Comparison of ENCODE assay signal across 19 cellular contexts in the genomic region with DNA sequence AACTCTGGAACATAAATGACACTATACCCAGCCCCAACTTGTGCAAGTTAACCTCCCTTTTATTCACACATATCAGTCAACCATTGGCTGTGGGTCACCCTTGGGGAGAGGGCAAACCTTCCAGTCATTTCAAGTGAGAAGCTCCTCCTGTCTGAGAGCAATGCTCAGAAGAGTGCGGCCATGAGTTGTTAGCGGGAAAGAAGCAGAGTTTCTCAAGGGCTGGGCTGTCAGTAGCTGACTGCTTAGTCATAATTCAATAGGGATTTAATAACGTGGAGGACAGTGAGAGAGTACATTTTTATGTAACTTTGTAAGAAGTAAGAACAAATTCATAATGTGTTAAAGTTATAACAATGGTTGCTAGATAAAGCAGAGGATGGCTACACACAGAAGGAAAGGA. TPM values are rescaled to one million over a fixed set of nuclear protein-coding genes. Genes with fewer than 3 reads are reported as not detected.
"Had no signal": no experiment of that assay in that cellular context is flagged by ENCODE, and none has a peak within 500 bp of the region (broad histone marks: within the 10 kb centered on the region; RNA-seq: fewer than 3 reads in every experiment).

No MANE protein-coding gene starts in this region.

- H3K4me1 ChIP-seq: heart left ventricle had no signal

- H3K4me3 ChIP-seq: heart left ventricle, thyroid gland had no signal

- H3K27ac ChIP-seq: heart left ventricle, WERI-Rb-1 had no signal

- H3K9me3 ChIP-seq: heart left ventricle, thyroid gland had no signal

- DNase-seq: activated CD4-positive, alpha-beta T cell treated with anti-CD3 and anti-CD28 coated beads for 36 hours; activated CD8-positive, alpha-beta T cell treated with anti-CD3 and anti-CD28 coated beads, Interleukin-2, amount 10 ng/mL, durations not matched to agents 7 days and 5 days; activated naive CD4-positive, alpha-beta T cell treated with Interleukin-2 at 50 U/mL for 16 hours; activated naive CD8-positive, alpha-beta T cell treated with anti-CD3 and anti-CD28 coated beads, Interleukin-2, amount 50 U/mL, for 24 hours; endodermal cell; foreskin melanocyte; heart left ventricle; islet precursor cell; nucleus accumbens; stimulated activated CD4-positive, alpha-beta T cell treated with anti-CD3 and anti-CD28 coated beads, Interleukin-15, amount 100 ng/mL, for 24 hours; stimulated activated CD4-positive, alpha-beta T cell treated with anti-CD3 and anti-CD28 coated beads, Interleukin-4, amount 100 ng/mL, for 4 hours; thyroid gland; WERI-Rb-1 had no signal

- H3K27me3 ChIP-seq: heart left ventricle, thyroid gland had no signal

- H3K36me3 ChIP-seq: heart left ventricle, thyroid gland, WERI-Rb-1 had no signal

- ATAC-seq: activated CD4-positive, alpha-beta T cell treated with anti-CD3 and anti-CD28 coated beads for 36 hours; activated CD8-positive, alpha-beta T cell treated with anti-CD3 and anti-CD28 coated beads, Interleukin-2, amount 10 ng/mL, durations not matched to agents 7 days and 5 days; activated naive CD8-positive, alpha-beta T cell treated with anti-CD3 and anti-CD28 coated beads, Interleukin-2, amount 50 U/mL, for 24 hours; left lobe of liver; natural killer cell treated with Interleukin-12 subunit alpha and Interleukin-12 subunit beta and Interleukin-15 and Interleukin-18, amount 100 ng/mL, for 72 hours had no signal

RNA-seq across cellular contexts. Expression of gene PATE2, which starts 5.1 kb away (rescaled TPM):
- total RNA-seq: activated CD8-positive, alpha-beta T cell treated with anti-CD3 and anti-CD28 coated beads, Interleukin-2, amount 10 ng/mL, durations not matched to agents 7 days and 5 days; heart left ventricle; left lobe of liver; skeletal muscle tissue; T-helper 1 cell treated with Interleukin-12 subunit alpha and Interleukin-12 subunit beta and Interleukin-4 antibody, amounts not matched to agents 30 ng/mL and 1 ng/mL, for 36 hours; thyroid gland had no signal

RNA-seq across cellular contexts. Expression of gene PATE3, which starts 14.4 kb away (rescaled TPM):
- total RNA-seq: activated CD4-positive, alpha-beta T cell treated with anti-CD3 and anti-CD28 coated beads for 36 hours; activated CD8-positive, alpha-beta T cell treated with anti-CD3 and anti-CD28 coated beads, Interleukin-2, amount 10 ng/mL, durations not matched to agents 7 days and 5 days; dermis microvascular lymphatic vessel endothelial cell; endodermal cell; heart left ventricle; left lobe of liver; natural killer cell treated with Interleukin-12 subunit alpha and Interleukin-12 subunit beta and Interleukin-15 and Interleukin-18, amount 100 ng/mL, for 72 hours; pulmonary artery endothelial cell; skeletal muscle tissue; T-helper 1 cell treated with Interleukin-12 subunit alpha and Interleukin-12 subunit beta and Interleukin-4 antibody, amounts not matched to agents 30 ng/mL and 1 ng/mL, for 36 hours; thyroid gland had no signal

RNA-seq across cellular contexts. Expression of gene PATE1, which starts 27.4 kb away (rescaled TPM):
- total RNA-seq: activated CD4-positive, alpha-beta T cell treated with anti-CD3 and anti-CD28 coated beads for 36 hours; activated CD8-positive, alpha-beta T cell treated with anti-CD3 and anti-CD28 coated beads, Interleukin-2, amount 10 ng/mL, durations not matched to agents 7 days and 5 days; dermis microvascular lymphatic vessel endothelial cell; endodermal cell; heart left ventricle; left lobe of liver; natural killer cell treated with Interleukin-12 subunit alpha and Interleukin-12 subunit beta and Interleukin-15 and Interleukin-18, amount 100 ng/mL, for 72 hours; pulmonary artery endothelial cell; skeletal muscle tissue; T-helper 1 cell treated with Interleukin-12 subunit alpha and Interleukin-12 subunit beta and Interleukin-4 antibody, amounts not matched to agents 30 ng/mL and 1 ng/mL, for 36 hours; thyroid gland had no signal

RNA-seq across cellular contexts. Expression of gene PATE4, which starts 59.6 kb away (rescaled TPM):
- total RNA-seq: activated CD4-positive, alpha-beta T cell treated with anti-CD3 and anti-CD28 coated beads for 36 hours; activated CD8-positive, alpha-beta T cell treated with anti-CD3 and anti-CD28 coated beads, Interleukin-2, amount 10 ng/mL, durations not matched to agents 7 days and 5 days; dermis microvascular lymphatic vessel endothelial cell; endodermal cell; heart left ventricle; left lobe of liver; natural killer cell treated with Interleukin-12 subunit alpha and Interleukin-12 subunit beta and Interleukin-15 and Interleukin-18, amount 100 ng/mL, for 72 hours; pulmonary artery endothelial cell; skeletal muscle tissue; T-helper 1 cell treated with Interleukin-12 subunit alpha and Interleukin-12 subunit beta and Interleukin-4 antibody, amounts not matched to agents 30 ng/mL and 1 ng/mL, for 36 hours; thyroid gland had no signal
